Comparison of ENCODE assay signal across 14 cellular contexts in the genomic region with DNA sequence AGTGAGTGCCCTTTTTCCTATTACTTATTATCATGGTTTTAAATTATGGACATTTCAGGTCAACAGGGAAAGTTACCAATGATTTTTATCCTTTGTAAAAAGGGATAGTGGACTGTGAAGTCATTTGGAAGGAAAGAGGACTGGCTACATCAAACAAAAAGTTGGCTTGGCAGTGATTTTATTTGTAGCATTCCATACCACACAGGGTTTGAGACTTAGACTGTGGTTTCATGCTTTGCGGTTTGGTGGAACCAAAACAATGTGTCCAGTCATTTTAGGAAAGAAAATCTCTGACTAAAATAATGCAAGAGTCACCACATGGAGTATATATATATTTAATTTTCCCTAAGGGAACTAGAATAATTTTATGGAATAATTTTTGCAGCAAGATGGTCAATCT.
A peak's percentile ranks its signal among the peaks of the same experiment; 100 is the strongest.
DNase-seq lines count a peak whose midpoint lies in the region; ATAC-seq and TF ChIP-seq lines count a peak whose summit lies in the region.
"Had no signal": no experiment of that assay in that cellular context is flagged by ENCODE, and none has a peak within 500 bp of the region (broad histone marks: within the 10 kb centered on the region; RNA-seq: fewer than 3 reads in every experiment).

No MANE protein-coding gene starts in this region.

- DNase-seq in BJ (ENCODE audit: low read depth), result peak; percentile 79
- DNase-seq in MG63, result peak; percentile 58
- DNase-seq in mammary epithelial cell, result peak; percentile 82
- peak; percentile 87 for DNase-seq in myocyte (ENCODE audit: low read depth)
- no peak for DNase-seq in T-cell
- DNase-seq in GM10266 (ENCODE audit: extremely low spot score), result no peak
- DNase-seq in stimulated activated naive B cell treated with anti-CD40 and anti-IgM and Interleukin-4, amounts not matched to agents 10 μg/mL and 1 μg/mL and 100 μg/mL, for 72 hours, result no peak
- no peak for DNase-seq in NK-92 (lab: John Stamatoyannopoulos, UW; ENCODE audit: unreplicated experiment)
- DNase-seq: activated CD4-positive, CD25-positive, alpha-beta regulatory T cell; activated T-cell treated with anti-CD3 and anti-CD28 coated beads, Interleukin-2, amount 50 U/mL, for 4 hours; left cardiac atrium had no signal

- no peaks in the 10 kb centered on the region for H3K36me3 Mint-ChIP-seq in T-cell
- no peaks in the 10 kb centered on the region for H3K36me3 Mint-ChIP-seq in stimulated activated naive B cell treated with anti-CD40 and anti-IgM and Interleukin-4, amounts not matched to agents 10 μg/mL and 1 μg/mL and 100 μg/mL, for 72 hours
- H3K36me3 Mint-ChIP-seq: CD14-positive monocyte had no signal

- in situ Hi-C loops in mammary epithelial cell (cut with MboI; ENCODE audit: low sequenced_read_pairs in 2 of 2), result no loop called here

- no peak overlapping the region for H3K4me3 Mint-ChIP-seq in T-cell
- H3K4me3 Mint-ChIP-seq in stimulated activated naive B cell treated with anti-CD40 and anti-IgM and Interleukin-4, amounts not matched to agents 10 μg/mL and 1 μg/mL and 100 μg/mL, for 72 hours, result no peak overlapping the region
- H3K4me3 Mint-ChIP-seq: activated T-cell treated with anti-CD3 and anti-CD28 coated beads, Interleukin-2, amount 50 U/mL, for 4 hours; CD14-positive monocyte; central memory CD8-positive, alpha-beta T cell had no signal

- peaks cover 18% of the 10 kb centered on the region for H3K4me1 ChIP-seq in mammary epithelial cell (ENCODE audit: insufficient read depth, low read length)
- H3K4me1 ChIP-seq: vagina had no signal

- no peaks in the 10 kb centered on the region for H3K4me1 Mint-ChIP-seq in T-cell
- no peaks in the 10 kb centered on the region for H3K4me1 Mint-ChIP-seq in stimulated activated naive B cell treated with anti-CD40 and anti-IgM and Interleukin-4, amounts not matched to agents 10 μg/mL and 1 μg/mL and 100 μg/mL, for 72 hours
- H3K4me1 Mint-ChIP-seq: CD14-positive monocyte; central memory CD8-positive, alpha-beta T cell had no signal

- H3K27ac ChIP-seq in mammary epithelial cell (ENCODE audit: insufficient read depth, low read depth, low read length), result no peak overlapping the region
- H3K27ac ChIP-seq: vagina had no signal

- CTCF ChIA-PET in BJ (lab: Yijun Ruan, JAX), result no interaction called here
- CTCF ChIA-PET in mammary epithelial cell (lab: Charles Lee; ENCODE audit: low non-redundant PET), result no interaction called here
- CTCF ChIA-PET in T-cell (lab: Charles Lee), result interaction anchor here in 1 of 2 donors (0.6 kb wide), 1 partner anchor 8 kb away, joined by 6 read pairs; no protein-coding TSS in a partner anchor

- H3K4me2 ChIP-seq in mammary epithelial cell (ENCODE audit: insufficient read depth, low read depth, low read length), result peak overlapping the region; percentile 35

- intact Hi-C loops in mammary epithelial cell (cut with micrococcal nuclease), result no loop called here

- ATAC-seq in T-cell (replicated peaks in 1 of 4), result no peak
- no peak for ATAC-seq in stimulated activated naive B cell treated with anti-CD40 and anti-IgM and Interleukin-4, amounts not matched to agents 10 μg/mL and 1 μg/mL and 100 μg/mL, for 72 hours (replicated peaks)
- ATAC-seq: activated T-cell treated with anti-CD3 and anti-CD28 coated beads, Interleukin-2, amount 50 U/mL, for 4 hours; left cardiac atrium had no signal

- H3K27ac Mint-ChIP-seq in T-cell, result no peak overlapping the region
- no peak overlapping the region for H3K27ac Mint-ChIP-seq in stimulated activated naive B cell treated with anti-CD40 and anti-IgM and Interleukin-4, amounts not matched to agents 10 μg/mL and 1 μg/mL and 100 μg/mL, for 72 hours
- H3K27ac Mint-ChIP-seq: CD14-positive monocyte had no signal

- no peak overlapping the region for H3K4me3 ChIP-seq in BJ (ENCODE audit: low read depth, low read length)
- H3K4me3 ChIP-seq in MG63, result no peak overlapping the region
- H3K4me3 ChIP-seq in mammary epithelial cell (replicated peaks in 1 of 3; ENCODE audit: insufficient read depth in 1 of 3, low read depth in 2 of 3, low read length in 3 of 3), result no peak overlapping the region
- H3K4me3 ChIP-seq: vagina had no signal

- TF ChIP-seq CTCF in BJ (IDR thresholded peaks at IDR 0.05; ENCODE audit: insufficient read depth, low read depth, low read length) (no peak), mammary epithelial cell (conservative IDR thresholded peaks at IDR 0.05 in 1 of 2, IDR thresholded peaks at IDR 0.05 in 1 of 2; ENCODE audit: extremely low read depth in 1 of 2, insufficient read depth in 1 of 2, low read depth in 1 of 2, low read length in 2 of 2) (no peak), GM10266 (IDR thresholded peaks at IDR 0.05; ENCODE audit: control insufficient read depth, insufficient read depth, low read depth, missing control alignments) (no peak)

- H2AFZ ChIP-seq in mammary epithelial cell (ENCODE audit: low read depth, low read length), result no peak overlapping the region

- H3K36me3 ChIP-seq in BJ (ENCODE audit: control insufficient read depth, insufficient read depth, low read length) (no peaks in the 10 kb centered on the region), MG63 (no peaks in the 10 kb centered on the region), mammary epithelial cell (ENCODE audit: insufficient read depth, low read length) (no peaks in the 10 kb centered on the region)
- H3K36me3 ChIP-seq: vagina had no signal

- H3K27me3 Mint-ChIP-seq in T-cell, result peaks cover 0 to 16% of the 10 kb centered on the region in 2 donors
- peaks cover 0 to 9% of the 10 kb centered on the region in 2 donors for H3K27me3 Mint-ChIP-seq in stimulated activated naive B cell treated with anti-CD40 and anti-IgM and Interleukin-4, amounts not matched to agents 10 μg/mL and 1 μg/mL and 100 μg/mL, for 72 hours
- H3K27me3 Mint-ChIP-seq: central memory CD8-positive, alpha-beta T cell had no signal

- POLR2A ChIA-PET in BJ (lab: Charles Lee), result interaction anchor here (1.0 kb wide), 1 partner anchor 119 kb away, joined by 4 read pairs; no protein-coding TSS in a partner anchor
- POLR2A ChIA-PET in T-cell (lab: Charles Lee), result interaction anchor here in 1 of 2 donors (0.6 kb wide), 1 partner anchor 1215 kb away, joined by 4 read pairs; no protein-coding TSS in a partner anchor

- H3K9me3 ChIP-seq in MG63 (no peaks in the 10 kb centered on the region), mammary epithelial cell (replicated peaks; ENCODE audit: insufficient read depth, low read length) (no peaks in the 10 kb centered on the region)
- H3K9me3 ChIP-seq: vagina had no signal

- no peaks in the 10 kb centered on the region for H3K27me3 ChIP-seq in BJ (ENCODE audit: control insufficient read depth, insufficient read depth, low read length)
- H3K27me3 ChIP-seq in MG63, result no peaks in the 10 kb centered on the region
- H3K27me3 ChIP-seq in mammary epithelial cell (ENCODE audit: insufficient read depth, low read length), result peaks cover 3% of the 10 kb centered on the region
- H3K27me3 ChIP-seq: vagina had no signal

- H3K9me3 Mint-ChIP-seq in T-cell, result no peaks in the 10 kb centered on the region
- H3K9me3 Mint-ChIP-seq in stimulated activated naive B cell treated with anti-CD40 and anti-IgM and Interleukin-4, amounts not matched to agents 10 μg/mL and 1 μg/mL and 100 μg/mL, for 72 hours, result no peaks in the 10 kb centered on the region
- H3K9me3 Mint-ChIP-seq: activated T-cell treated with anti-CD3 and anti-CD28 coated beads, Interleukin-2, amount 50 U/mL, for 4 hours; central memory CD8-positive, alpha-beta T cell had no signal

- H3K9ac ChIP-seq in mammary epithelial cell (ENCODE audit: insufficient read depth, low read length), result no peak overlapping the region

- dilution Hi-C loops in mammary epithelial cell (cut with HindIII; ENCODE audit: low sequenced_read_pairs), result no loop called here

- no peaks in the 10 kb centered on the region for H4K20me1 ChIP-seq in mammary epithelial cell (ENCODE audit: insufficient read depth, low read length)

- no TSS peak for BruUV-seq in mammary epithelial cell (replicated peaks; lab: Mats Ljungman, UMichigan)

- no peaks in the 10 kb centered on the region for H3K79me2 ChIP-seq in mammary epithelial cell (ENCODE audit: insufficient read depth, low read length)

- WGBS in mammary epithelial cell (ENCODE audit: low coverage, missing lambda C conversion rate), result 0% methylated on average over 1 of the region's 1 CpG

Comparison
In these comparisons a context has a peak if more than half of its experiments do, and no peak if none do; other contexts are left out.
1. DNase-seq: peak in BJ (single experiment), MG63 (single experiment), mammary epithelial cell (single experiment) and myocyte (single experiment); none in T-cell (0 of 34), GM10266 (single experiment), stimulated activated naive B cell treated with anti-CD40 and anti-IgM and Interleukin-4, amounts not matched to agents 10 μg/mL and 1 μg/mL and 100 μg/mL, for 72 hours (single experiment) and NK-92 (single experiment).